In the genomic region with DNA sequence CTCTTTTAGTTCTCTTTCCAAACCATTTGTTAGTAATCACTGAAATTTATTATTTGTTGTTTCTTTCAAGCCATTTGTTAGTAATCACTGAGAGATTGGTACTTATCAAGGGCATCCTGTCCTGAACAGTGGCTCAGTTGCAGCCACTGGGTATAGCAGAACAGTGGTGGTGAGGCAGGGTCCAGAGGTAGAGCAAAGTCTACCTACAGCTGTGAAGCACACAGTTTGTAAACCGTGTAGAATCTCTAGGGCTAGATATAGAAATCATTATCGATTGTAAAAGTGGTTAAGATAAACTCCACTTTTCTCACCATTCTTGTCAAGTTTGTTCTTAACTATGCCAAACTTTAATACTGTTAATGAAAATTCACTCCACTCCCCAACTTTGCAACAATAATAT, we compare ENCODE assay signal across 29 cellular contexts. TPM values are rescaled to one million over a fixed set of nuclear protein-coding genes. Genes with fewer than 3 reads are reported as not detected.
DNase-seq lines count a peak whose midpoint lies in the region; ATAC-seq, FAIRE-seq and TF ChIP-seq lines count a peak whose summit lies in the region.
"Had no signal": no experiment of that assay in that cellular context is flagged by ENCODE, and none has a peak within 500 bp of the region (broad histone marks: within the 10 kb centered on the region; RNA-seq: fewer than 3 reads in every experiment).

No MANE protein-coding gene starts in this region.

- H3K4me1 Mint-ChIP-seq in astrocyte (ENCODE audit: low read depth, unreplicated experiment) (peaks cover 7% of the 10 kb centered on the region), memory B cell (peaks cover 29% of the 10 kb centered on the region)

- H3K27ac Mint-ChIP-seq in astrocyte (ENCODE audit: unreplicated experiment) (no peak overlapping the region), memory B cell (peak overlapping the region; percentile 56)
- H3K27ac Mint-ChIP-seq: CD14-positive monocyte; CD4-positive, alpha-beta memory T cell; CD4-positive, CD25-positive, alpha-beta regulatory T cell; CD8-positive, alpha-beta memory T cell had no signal

- intact Hi-C loops in body of pancreas (cut with DNase I): no loop called here

- peaks cover 29% of the 10 kb centered on the region for H3K4me1 ChIP-seq in Loucy (ENCODE audit: insufficient read depth, low read length, poor library complexity, severe bottlenecking)
- H3K4me1 ChIP-seq in astrocyte (ENCODE audit: insufficient read depth, low read length): peaks cover 6% of the 10 kb centered on the region
- H3K4me1 ChIP-seq in trophoblast cell (ENCODE audit: control insufficient read depth in 1 of 2, insufficient read depth in 2 of 2, low read length in 2 of 2): peaks cover 0 to 10% of the 10 kb centered on the region in 2 experiments
- H3K4me1 ChIP-seq in body of pancreas: peaks cover 38% of the 10 kb centered on the region
- H3K4me1 ChIP-seq in tibial nerve: peaks cover 0 to 6% (median 0%) of the 10 kb centered on the region in 4 donors
- H3K4me1 ChIP-seq: BE2C had no signal

- no peak overlapping the region for H3K14ac ChIP-seq in trophoblast cell (ENCODE audit: low read length)

- no peak overlapping the region for H2AK5ac ChIP-seq in trophoblast cell (ENCODE audit: low read length)

- peaks cover 80% of the 10 kb centered on the region for H3K79me2 ChIP-seq in Loucy (ENCODE audit: insufficient read depth, low read length)
- peaks cover 47% of the 10 kb centered on the region for H3K79me2 ChIP-seq in astrocyte (ENCODE audit: insufficient read depth, low read length)
- H3K79me2 ChIP-seq in trophoblast cell (ENCODE audit: control insufficient read depth, insufficient read depth, low read length, poor library complexity): peaks cover 23% of the 10 kb centered on the region

- no peak overlapping the region for H4K8ac ChIP-seq in trophoblast cell (ENCODE audit: low read depth, low read length)

- peak; percentile 37 for FAIRE-seq in astrocyte (lab: Jason Lieb, UNC)
- FAIRE-seq: A204.1, GM12878, GM12892, GM18507 had no signal

- TF ChIP-seq CTCF in Loucy (conservative IDR thresholded peaks at IDR 0.05; ENCODE audit: low read length) (no peak), astrocyte (IDR thresholded peaks at IDR 0.05; ENCODE audit: insufficient read depth, low read depth, low read length) (no peak), body of pancreas (IDR thresholded peaks at IDR 0.05) (no peak), tibial nerve (IDR thresholded peaks at IDR 0.05) (no peak)

- H3K9me3 ChIP-seq in Loucy (ENCODE audit: insufficient read depth, low read depth, low read length) (peaks cover 2% of the 10 kb centered on the region; the same call in 1 of the 2 replicates), astrocyte (ENCODE audit: insufficient read depth, low read depth, low read length) (no peaks in the 10 kb centered on the region), trophoblast cell (ENCODE audit: insufficient read depth, low read depth, low read length) (no peaks in the 10 kb centered on the region), body of pancreas (no peaks in the 10 kb centered on the region), tibial nerve (peaks cover 0 to 4% (median 0%) of the 10 kb centered on the region in 4 donors)
- H3K9me3 ChIP-seq: BE2C had no signal

- H3K9me3 Mint-ChIP-seq in astrocyte (ENCODE audit: unreplicated experiment): no peaks in the 10 kb centered on the region
- no peaks in the 10 kb centered on the region for H3K9me3 Mint-ChIP-seq in memory B cell

- H2BK120ac ChIP-seq in trophoblast cell (ENCODE audit: insufficient read depth, low read length, poor library complexity): no peak overlapping the region

- no peak for TF ChIP-seq EP300 in tibial nerve (IDR thresholded peaks at IDR 0.05)

- TF ChIP-seq POLR2A in body of pancreas (IDR thresholded peaks at IDR 0.05) (no peak), tibial nerve (IDR thresholded peaks at IDR 0.05) (no peak)

- WGBS in trophoblast cell (ENCODE audit: extremely low coverage, insufficient coverage, insufficient read length): no CpG with 5 or more reads among the region's 2 CpGs
- WGBS in body of pancreas, 2 donors: 29 to 37% methylated on average over 2 of the region's 2 CpGs
- 64 to 80% methylated on average over 2 of the region's 2 CpGs for WGBS in tibial nerve, 2 donors

- H3K79me1 ChIP-seq in trophoblast cell (ENCODE audit: low read length): peaks cover 13% of the 10 kb centered on the region

- DNase-seq in astrocyte (ENCODE audit: low read depth): no peak
- DNase-seq in memory B cell (ENCODE audit: low spot score in 2 of 2): no peak
- no peak for DNase-seq in trophoblast cell
- DNase-seq in body of pancreas: no peak
- no peak for DNase-seq in tibial nerve (ENCODE audit: low spot score in 2 of 2)
- DNase-seq in GM19240 (ENCODE audit: insufficient read length, low spot score): no peak
- DNase-seq: 8988T; ACHN; BE2C; C1 segment of cervical spinal cord; CD4-positive, alpha-beta memory T cell; CD4-positive, CD25-positive, alpha-beta regulatory T cell; CD8-positive, alpha-beta memory T cell; COR-L47; DMS 273 treated with DMSO at 0.1 percent for 48 hours; DMS153; DMS53; DMS79; DND-41; EL; GDM1 had no signal

- ATAC-seq in memory B cell (ENCODE audit: low read depth): no peak
- no peak for ATAC-seq in body of pancreas
- ATAC-seq in HG02571 (IDR thresholded peaks at IDR 0.05; ENCODE audit: unreplicated experiment): no peak
- ATAC-seq: GM12878 had no signal

- no peak overlapping the region for H4K12ac ChIP-seq in trophoblast cell (ENCODE audit: low read depth, low read length)

- H3K18ac ChIP-seq in trophoblast cell (ENCODE audit: low read length): no peak overlapping the region

- no peak overlapping the region for H4K91ac ChIP-seq in trophoblast cell (ENCODE audit: low read depth, low read length)

- peak overlapping the region; percentile 83 for H3K4ac ChIP-seq in trophoblast cell (ENCODE audit: low read depth, low read length)

- H3K9me2 ChIP-seq in Loucy (replicated peaks; ENCODE audit: low read depth, low read length): no peaks in the 10 kb centered on the region

- H3K4me2 ChIP-seq in Loucy (ENCODE audit: low read depth, low read length, poor library complexity, severe bottlenecking) (peak overlapping the region; percentile 90), astrocyte (ENCODE audit: low read length) (no peak overlapping the region), trophoblast cell (ENCODE audit: low read length) (no peak overlapping the region)
- H3K4me2 ChIP-seq: BLaER1 had no signal

- H3K36me3 Mint-ChIP-seq in astrocyte (ENCODE audit: low read depth, unreplicated experiment) (no peaks in the 10 kb centered on the region), memory B cell (peaks cover 2% of the 10 kb centered on the region)
- H3K36me3 Mint-ChIP-seq: CD14-positive monocyte; CD4-positive, CD25-positive, alpha-beta regulatory T cell had no signal

- no peak overlapping the region for H2BK5ac ChIP-seq in trophoblast cell (ENCODE audit: low read depth, low read length, poor library complexity)

- no peaks in the 10 kb centered on the region for H3K27me3 Mint-ChIP-seq in astrocyte (ENCODE audit: low read depth, unreplicated experiment)
- no peaks in the 10 kb centered on the region for H3K27me3 Mint-ChIP-seq in memory B cell

- H3K4me3 Mint-ChIP-seq in astrocyte (ENCODE audit: unreplicated experiment) (no peak overlapping the region), memory B cell (no peak overlapping the region)
- H3K4me3 Mint-ChIP-seq: CD14-positive monocyte; CD4-positive, alpha-beta memory T cell; CD4-positive, CD25-positive, alpha-beta regulatory T cell had no signal

- H3K27me3 ChIP-seq in Loucy (ENCODE audit: insufficient read depth, low read length, poor library complexity, severe bottlenecking) (peaks cover 4% of the 10 kb centered on the region), astrocyte (ENCODE audit: insufficient read depth, low read length) (no peaks in the 10 kb centered on the region), trophoblast cell (ENCODE audit: insufficient read depth, low read length) (no peaks in the 10 kb centered on the region), body of pancreas (no peaks in the 10 kb centered on the region), tibial nerve (peaks cover 0 to 8% of the 10 kb centered on the region in 2 donors)
- H3K27me3 ChIP-seq: BE2C, BLaER1 had no signal

- H3K4me3 ChIP-seq in Loucy (ENCODE audit: low read length, poor library complexity, severe bottlenecking) (no peak overlapping the region), astrocyte (ENCODE audit: insufficient read depth, low read depth, low read length) (no peak overlapping the region), trophoblast cell (ENCODE audit: low read depth, low read length) (no peak overlapping the region), body of pancreas (no peak overlapping the region), tibial nerve (no peak overlapping the region)
- H3K4me3 ChIP-seq: BLaER1, GM12878 had no signal

- 0 out of 2 replicates have a peak, but pooled peaks cover 5% of the 10 kb centered on the region for H3F3A ChIP-seq in Loucy (ENCODE audit: low read depth)

- H4K20me1 ChIP-seq in Loucy (ENCODE audit: insufficient read depth, low read length, poor library complexity, severe bottlenecking) (peaks cover 45% of the 10 kb centered on the region), astrocyte (ENCODE audit: insufficient read depth, low read length) (peaks cover 12% of the 10 kb centered on the region)

- H3K23ac ChIP-seq in trophoblast cell (ENCODE audit: low read length): no peak overlapping the region

- H2AFZ ChIP-seq in Loucy (ENCODE audit: low read length): no peak overlapping the region
- H2AFZ ChIP-seq in astrocyte (ENCODE audit: low read depth, low read length): no peak overlapping the region
- H2AFZ ChIP-seq in trophoblast cell (ENCODE audit: insufficient read depth, low read length, poor library complexity): no peak overlapping the region

- H3K9ac ChIP-seq in Loucy (ENCODE audit: low read depth, low read length, poor library complexity, severe bottlenecking) (no peak overlapping the region), astrocyte (ENCODE audit: low read length) (no peak overlapping the region), trophoblast cell (ENCODE audit: low read length) (no peak overlapping the region)
- H3K9ac ChIP-seq: BLaER1 had no signal

- H3K36me3 ChIP-seq in Loucy (ENCODE audit: insufficient read depth, low read length) (no peaks in the 10 kb centered on the region), astrocyte (ENCODE audit: insufficient read depth, low read length) (no peaks in the 10 kb centered on the region), trophoblast cell (ENCODE audit: control insufficient read depth in 1 of 2, insufficient read depth in 2 of 2, low read length in 2 of 2) (no peaks in the 10 kb centered on the region), body of pancreas (replicated peaks in 1 of 2; ENCODE audit: insufficient read depth in 1 of 2, low read depth in 2 of 2) (no peaks in the 10 kb centered on the region), tibial nerve (no peaks in the 10 kb centered on the region)
- H3K36me3 ChIP-seq: BE2C had no signal

- H3K27ac ChIP-seq in astrocyte (ENCODE audit: low read depth, low read length) (no peak overlapping the region), trophoblast cell (ENCODE audit: low read depth, low read length) (no peak overlapping the region), body of pancreas (no peak overlapping the region), tibial nerve (no peak overlapping the region)
- H3K27ac ChIP-seq: BLaER1 had no signal

- H2BK12ac ChIP-seq in trophoblast cell (ENCODE audit: low read length): no peak overlapping the region

RNA-seq across cellular contexts. Expression of gene JADE3, which starts 4.1 kb away (rescaled TPM):
- total RNA-seq in astrocyte: 9.5 and 12.4 TPM in 2 replicates
- polyA plus RNA-seq in trophoblast cell (2013): 15.6 and 15.7 TPM in 2 replicates
- total RNA-seq in body of pancreas: 1 to 10 TPM; 2.3 to 9.3 TPM
- total RNA-seq in tibial nerve: 1 to 10 TPM; 3.9 to 5.4 (median 4.5) TPM
- polyA plus RNA-seq: CD4-positive, CD25-positive, alpha-beta regulatory T cell; CD8-positive, alpha-beta memory T cell had no signal
